21 cellular contexts compared by ENCODE assay signal in genomic region chr12:106093246-106093645, GRCh38. TPM values are rescaled to one million over a fixed set of nuclear protein-coding genes. Genes with fewer than 3 reads are reported as not detected.
A peak's percentile ranks its signal among the peaks of the same experiment; 100 is the strongest.
DNase-seq lines count a peak whose midpoint lies in the region; ATAC-seq and TF ChIP-seq lines count a peak whose summit lies in the region.
"Had no signal": no experiment of that assay in that cellular context is flagged by ENCODE, and none has a peak within 500 bp of the region (broad histone marks: within the 10 kb centered on the region; RNA-seq: fewer than 3 reads in every experiment).

No MANE protein-coding gene starts in this region.

- H3K56ac ChIP-seq in mesendoderm (ENCODE audit: low read length): no peak overlapping the region

- no peak overlapping the region for H2BK5ac ChIP-seq in mesendoderm (ENCODE audit: low read length)

- peaks cover 35% of the 10 kb centered on the region for H3K79me1 ChIP-seq in mesendoderm (ENCODE audit: low read length)

- H3K27ac ChIP-seq in heart right ventricle (peak overlapping the region in 8 of 10 donors; percentile 10 to 93 (median 48)), mesendoderm (ENCODE audit: low read depth, low read length) (no peak overlapping the region), uterus (peak overlapping the region; percentile 88 to 96)
- H3K27ac ChIP-seq: SJCRH30 had no signal

- TF ChIP-seq POLR2A in uterus (IDR thresholded peaks at IDR 0.05): no peak

- no peak overlapping the region for H3K4me2 ChIP-seq in mesendoderm (ENCODE audit: low read length)

- DNase-seq in heart right ventricle: no peak
- DNase-seq in Right ventricle myocardium inferior (ENCODE audit: missing footprints): no peak
- peak; percentile 42 for DNase-seq in brain pericyte (ENCODE audit: low read depth, low spot score)
- DNase-seq in mesendoderm: no peak
- DNase-seq in uterus: no peak
- no peak for DNase-seq in HAP-1 (ENCODE audit: low spot score in 2 of 2)
- no peak for DNase-seq in NCI-H2171 (lab: John Stamatoyannopoulos, UW)
- DNase-seq: ACHN, activated gamma-delta T cell, amniotic stem cell, cerebellar nuclear complex, DMS 273 treated with DMSO at 0.1 percent for 48 hours, GDM1, glutamatergic neuron, MM.1S, NCI-H1436 treated with DMSO at 0.1 percent for 48 hours, NCI-H226, nucleus accumbens, SJCRH30, T-helper 17 cell had no signal

- 70 to 77% methylated on average over 6 of the region's 6 CpGs for WGBS in heart right ventricle, 2 donors
- no CpG with 5 or more reads among the region's 6 CpGs for WGBS in mesendoderm (ENCODE audit: extremely low coverage, insufficient coverage, low lambda C conversion rate)

- no peak overlapping the region for H4K8ac ChIP-seq in mesendoderm (ENCODE audit: low read depth, low read length)

- intact Hi-C loops in heart right ventricle (cut with DNase I) (no loop called here), Right ventricle myocardium inferior (cut with DNase I) (no loop called here), uterus (cut with DNase I; ENCODE audit: low total_unique reads) (no loop called here)

- TF ChIP-seq CTCF in heart right ventricle (IDR thresholded peaks at IDR 0.05) (no peak), uterus (IDR thresholded peaks at IDR 0.05) (no peak)

- H3K4me1 ChIP-seq in heart right ventricle (peaks cover 40 to 100% (median 91%) of the 10 kb centered on the region in 9 donors), mesendoderm (ENCODE audit: control insufficient read depth, low read depth, low read length) (peaks cover 7% of the 10 kb centered on the region), uterus (peaks cover 31 to 38% of the 10 kb centered on the region in 2 donors), HAP-1 (peaks cover 27% of the 10 kb centered on the region)

- H3K4me3 ChIP-seq in heart right ventricle (no peak overlapping the region), mesendoderm (ENCODE audit: low read length) (no peak overlapping the region), uterus (no peak overlapping the region), HAP-1 (no peak overlapping the region)
- H3K4me3 ChIP-seq: SJCRH30 had no signal

- H4K5ac ChIP-seq in mesendoderm (ENCODE audit: low read length): no peak overlapping the region

- H3K36me3 ChIP-seq in heart right ventricle: peaks cover 0 to 26% (median 0%) of the 10 kb centered on the region in 9 donors
- H3K36me3 ChIP-seq in mesendoderm (ENCODE audit: control insufficient read depth, insufficient read depth, low read length): no peaks in the 10 kb centered on the region
- H3K36me3 ChIP-seq in uterus: no peaks in the 10 kb centered on the region
- H3K36me3 ChIP-seq in HAP-1 (replicated peaks): peaks cover 5% of the 10 kb centered on the region; the same call in 1 of the 2 replicates
- H3K36me3 ChIP-seq: SJCRH30 had no signal

- H3K4ac ChIP-seq in mesendoderm (ENCODE audit: low read depth, low read length): peak overlapping the region; percentile 7

- H2BK15ac ChIP-seq in mesendoderm (replicated peaks; ENCODE audit: low read depth): no peak overlapping the region

- H2BK120ac ChIP-seq in mesendoderm (ENCODE audit: low read depth, low read length): no peak overlapping the region

- peak overlapping the region; percentile 42 for H3K18ac ChIP-seq in mesendoderm (ENCODE audit: low read length)

- in situ Hi-C loops in HAP-1 (cut with MboI; ENCODE audit: low sequenced_read_pairs): no loop called here

- H3K27me3 ChIP-seq in heart right ventricle (no peaks in the 10 kb centered on the region), mesendoderm (ENCODE audit: insufficient read depth, low read length, poor library complexity) (no peaks in the 10 kb centered on the region), uterus (no peaks in the 10 kb centered on the region), HAP-1 (ENCODE audit: low read depth) (no peaks in the 10 kb centered on the region)
- H3K27me3 ChIP-seq: SJCRH30 had no signal

- no peak overlapping the region for H2AK5ac ChIP-seq in mesendoderm (ENCODE audit: low read length)

- H3K23ac ChIP-seq in mesendoderm (ENCODE audit: low read length): no peak overlapping the region

- H3K9me3 ChIP-seq in heart right ventricle (no peaks in the 10 kb centered on the region), uterus (no peaks in the 10 kb centered on the region), HAP-1 (no peaks in the 10 kb centered on the region)
- H3K9me3 ChIP-seq: SJCRH30 had no signal

- ATAC-seq in heart right ventricle: no peak
- ATAC-seq in Right ventricle myocardium inferior: no peak
- ATAC-seq in HG02973 (IDR thresholded peaks at IDR 0.05; ENCODE audit: unreplicated experiment): no peak
- ATAC-seq: T-helper 17 cell had no signal

- H3K79me2 ChIP-seq in mesendoderm (ENCODE audit: control insufficient read depth, insufficient read depth, low read length): peaks cover 60% of the 10 kb centered on the region

- no peak overlapping the region for H3K9ac ChIP-seq in mesendoderm (ENCODE audit: low read length)

RNA-seq across cellular contexts. Expression of gene NUAK1, which starts 45.5 kb away (rescaled TPM):
- total RNA-seq in heart right ventricle: 10 to 100 TPM; 37.0 to 59.0 (median 47.6) TPM
- 10 to 100 TPM in 1 of 2 donors, 1 to 10 TPM in 1; 9.8 to 10.8 TPM for polyA plus RNA-seq in heart right ventricle
- total RNA-seq in Right ventricle myocardium inferior: 42.1 TPM
- 22.4 TPM for polyA plus RNA-seq in mesendoderm (2013, experiment 1 of 2)
- 22.1 TPM for polyA plus RNA-seq in mesendoderm (2013, experiment 2 of 2)
- 10 to 100 TPM in 3 of 4 donors, 1 to 10 TPM in 1; 9.4 to 56.8 (median 26.8) TPM for total RNA-seq in uterus
